Comparison of ENCODE assay signal across 1 cellular context in the genomic region with DNA sequence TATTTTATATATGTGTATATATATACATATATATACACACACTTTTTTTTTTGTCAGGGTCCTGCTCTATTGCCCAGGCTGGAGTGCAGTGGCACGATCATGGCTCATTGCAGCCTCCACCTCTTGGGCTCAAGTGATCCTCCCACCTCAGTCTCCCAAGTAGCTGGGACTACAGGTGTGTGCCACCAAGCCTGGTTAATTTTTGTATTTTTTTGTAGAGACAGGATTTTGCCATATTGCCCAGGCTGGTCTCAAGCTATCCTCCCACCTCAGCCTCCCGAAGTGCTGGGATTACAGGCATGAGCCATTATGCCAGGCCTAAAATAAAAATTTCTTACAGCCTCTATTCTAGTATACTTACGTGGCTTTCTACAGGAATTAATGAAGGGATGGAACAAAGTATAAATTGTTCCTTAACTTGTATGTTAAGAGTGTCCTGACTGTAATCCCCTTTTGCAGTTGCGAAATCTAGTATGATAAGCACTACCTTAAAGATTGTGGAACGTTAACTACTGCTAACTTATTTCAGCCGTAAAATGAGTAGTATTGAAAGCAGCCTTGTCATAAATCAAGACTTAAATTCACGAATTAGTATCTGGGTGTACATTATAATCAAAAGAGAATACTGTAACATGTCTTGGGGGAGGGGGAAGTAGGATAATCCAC.
TF ChIP-seq lines count a peak whose summit lies in the region.

No MANE protein-coding gene starts in this region.

TF ChIP-seq in H1, 55 proteins besides CTCF, POLR2A, EP300 and RAD21:
- TF ChIP-seq RBBP5 (IDR thresholded peaks at IDR 0.05; ENCODE audit: borderline replicate concordance, low read depth, low read length) (no peak), RXRA (IDR thresholded peaks at IDR 0.05; ENCODE audit: insufficient read depth, low read depth, low read length) (no peak), CEBPB (IDR thresholded peaks at IDR 0.05; ENCODE audit: low read depth, low read length) (peak; percentile 15; the same call in 1 of the 2 replicates), JUND (IDR thresholded peaks at IDR 0.05; ENCODE audit: low read length) (no peak), POLR2AphosphoS5 (IDR thresholded peaks at IDR 0.05; ENCODE audit: low read depth, low read length) (no peak)
